In the genomic region with DNA sequence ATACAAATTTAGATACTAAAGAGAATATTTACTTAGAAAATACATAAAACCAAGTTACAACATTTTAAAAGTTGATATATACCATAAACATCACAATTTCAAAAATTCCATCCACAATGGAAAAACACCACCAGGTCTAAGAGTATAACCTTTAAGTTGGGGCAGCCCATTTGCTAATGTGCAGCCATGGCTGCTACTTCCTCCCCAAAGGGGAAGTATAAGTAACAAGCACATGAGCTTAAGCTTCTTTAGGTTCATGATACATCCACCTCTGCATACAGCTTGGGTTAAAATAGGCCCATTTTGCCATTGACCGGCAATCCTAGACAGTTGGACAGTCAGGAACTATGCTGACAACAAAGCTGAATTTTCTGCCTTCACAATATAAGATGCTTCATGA, we compare ENCODE assay signal across 14 cellular contexts. TPM values are rescaled to one million over a fixed set of nuclear protein-coding genes. Genes with fewer than 3 reads are reported as not detected.
DNase-seq lines count a peak whose midpoint lies in the region; ATAC-seq, FAIRE-seq and TF ChIP-seq lines count a peak whose summit lies in the region.
"Had no signal": no experiment of that assay in that cellular context is flagged by ENCODE, and none has a peak within 500 bp of the region (broad histone marks: within the 10 kb centered on the region; RNA-seq: fewer than 3 reads in every experiment).

No MANE protein-coding gene starts in this region.

- H3K36me3 ChIP-seq in breast epithelium (no peaks in the 10 kb centered on the region), mammary epithelial cell (ENCODE audit: insufficient read depth, low read length) (no peaks in the 10 kb centered on the region), K562 (ENCODE audit: control insufficient read depth, insufficient read depth, low read length) (no peaks in the 10 kb centered on the region), transverse colon (no peaks in the 10 kb centered on the region)
- H3K36me3 ChIP-seq: HAP-1 had no signal

- H3K79me2 ChIP-seq in mammary epithelial cell (ENCODE audit: insufficient read depth, low read length) (no peaks in the 10 kb centered on the region), K562 (ENCODE audit: control insufficient read depth, insufficient read depth, low read length) (no peaks in the 10 kb centered on the region)

- DNase-seq in breast epithelium (ENCODE audit: low spot score in 2 of 2) (no peak), mammary epithelial cell (no peak), MV-4-11 (lab: John Stamatoyannopoulos, UW) (peak; percentile 30), K562 (ENCODE audit: extremely low read depth in 1 of 4, low spot score in 3 of 4) (no peak), activated T-cell treated with anti-CD3 and anti-CD28 coated beads for 4 hours (no peak), frontal cortex (ENCODE audit: low spot score in 2 of 2) (no peak), transverse colon (no peak)
- DNase-seq: ACHN; C1 segment of cervical spinal cord; CD4-positive, alpha-beta memory T cell; DMS79 had no signal

- no peak overlapping the region for H3K9ac ChIP-seq in mammary epithelial cell (ENCODE audit: insufficient read depth, low read length)
- no peak overlapping the region for H3K9ac ChIP-seq in K562 (ENCODE audit: insufficient read depth in 1 of 2, low read depth in 2 of 2, low read length in 2 of 2)

- TF ChIP-seq CTCF in breast epithelium (IDR thresholded peaks at IDR 0.05): no peak
- no peak for TF ChIP-seq CTCF in mammary epithelial cell (conservative IDR thresholded peaks at IDR 0.05 in 1 of 2, IDR thresholded peaks at IDR 0.05 in 1 of 2; ENCODE audit: extremely low read depth in 1 of 2, insufficient read depth in 1 of 2, low read depth in 1 of 2, low read length in 2 of 2)
- TF ChIP-seq CTCF in K562 (IDR thresholded peaks at IDR 0.05 in 2 of 3, conservative IDR thresholded peaks at IDR 0.05 in 1 of 3; ENCODE audit: insufficient read depth in 2 of 3, low read depth in 1 of 3, low read length in 3 of 3): no peak
- TF ChIP-seq CTCF in transverse colon (IDR thresholded peaks at IDR 0.05): no peak

- H4K20me1 ChIP-seq in mammary epithelial cell (ENCODE audit: insufficient read depth, low read length): no peaks in the 10 kb centered on the region
- H4K20me1 ChIP-seq in K562 (replicated peaks; ENCODE audit: control insufficient read depth, insufficient read depth, low read length): no peaks in the 10 kb centered on the region

- H3K9me3 ChIP-seq in breast epithelium: no peaks in the 10 kb centered on the region
- no peaks in the 10 kb centered on the region for H3K9me3 ChIP-seq in mammary epithelial cell (replicated peaks; ENCODE audit: insufficient read depth, low read length)
- no peaks in the 10 kb centered on the region for H3K9me3 ChIP-seq in K562 (replicated peaks; ENCODE audit: control insufficient read depth, insufficient read depth, low read depth, low read length)
- no peaks in the 10 kb centered on the region for H3K9me3 ChIP-seq in transverse colon
- H3K9me3 ChIP-seq: HAP-1 had no signal

- dilution Hi-C loops in mammary epithelial cell (cut with HindIII; ENCODE audit: low sequenced_read_pairs): no loop called here

- TF ChIP-seq POLR2A in breast epithelium (IDR thresholded peaks at IDR 0.05): no peak
- no peak for TF ChIP-seq POLR2A in K562 (conservative IDR thresholded peaks at IDR 0.05)
- TF ChIP-seq POLR2A in transverse colon (IDR thresholded peaks at IDR 0.05): no peak

- ATAC-seq in K562: peak; percentile 26; the same call in 1 of the 3 replicates

- TF ChIP-seq EP300 in K562 (IDR thresholded peaks at IDR 0.05; ENCODE audit: low read length) (no peak), transverse colon (IDR thresholded peaks at IDR 0.05; ENCODE audit: low read depth) (no peak)

- POLR2A ChIA-PET in K562 (lab: Yijun Ruan, JAX): no interaction called here

- no peak for TF ChIP-seq RAD21 in K562 (CRISPR knock-in tag; conservative IDR thresholded peaks at IDR 0.05 in 1 of 2, IDR thresholded peaks at IDR 0.05 in 1 of 2)

- H2AFZ ChIP-seq in mammary epithelial cell (ENCODE audit: low read depth, low read length) (no peak overlapping the region), K562 (ENCODE audit: low read depth, low read length) (no peak overlapping the region)

- H3K27me3 ChIP-seq in breast epithelium (no peaks in the 10 kb centered on the region), mammary epithelial cell (ENCODE audit: insufficient read depth, low read length) (no peaks in the 10 kb centered on the region), K562 (ENCODE audit: control insufficient read depth in 2 of 2, insufficient read depth in 2 of 2, low read length in 2 of 2) (no peaks in the 10 kb centered on the region), transverse colon (no peaks in the 10 kb centered on the region)

- WGBS in mammary epithelial cell (ENCODE audit: low coverage, missing lambda C conversion rate): 100% methylated on average over 1 of the region's 1 CpG
- 0% methylated on average over 1 of the region's 1 CpG for WGBS in K562 (ENCODE audit: insufficient coverage, low coverage, missing lambda C conversion rate)
- WGBS in transverse colon (ENCODE audit: low coverage in 1 of 2), 2 donors: 89 to 90% methylated on average over 1 of the region's 1 CpG

- BruUV-seq in mammary epithelial cell (replicated peaks; lab: Mats Ljungman, UMichigan) (no TSS peak), K562 (replicated peaks; lab: Mats Ljungman, UMichigan) (no TSS peak)

- H3K4me3 ChIP-seq in breast epithelium (no peak overlapping the region), mammary epithelial cell (replicated peaks in 1 of 3; ENCODE audit: insufficient read depth in 1 of 3, low read depth in 2 of 3, low read length in 3 of 3) (no peak overlapping the region), K562 (no peak overlapping the region), transverse colon (no peak overlapping the region)
- H3K4me3 ChIP-seq: HAP-1 had no signal

- H3K9me1 ChIP-seq in K562 (ENCODE audit: control insufficient read depth, insufficient read depth, low read length): no peaks in the 10 kb centered on the region

- peak overlapping the region; percentile 3 to 80 for H3K27ac ChIP-seq in breast epithelium
- H3K27ac ChIP-seq in mammary epithelial cell (ENCODE audit: insufficient read depth, low read depth, low read length): no peak overlapping the region
- H3K27ac ChIP-seq in K562 (ENCODE audit: extremely low read depth, low read depth, low read length): no peak overlapping the region
- H3K27ac ChIP-seq in transverse colon: no peak overlapping the region

- intact Hi-C loops in breast epithelium (cut with DNase I; ENCODE audit: low total_unique reads) (no loop called here), mammary epithelial cell (cut with micrococcal nuclease) (no loop called here), K562 (cut with micrococcal nuclease) (no loop called here), transverse colon (cut with DNase I; ENCODE audit: low total_unique reads) (no loop called here)

- no peak overlapping the region for H3K4me2 ChIP-seq in mammary epithelial cell (ENCODE audit: insufficient read depth, low read depth, low read length)
- H3K4me2 ChIP-seq in K562 (ENCODE audit: insufficient read depth, low read length): no peak overlapping the region

- FAIRE-seq in K562 (lab: Jason Lieb, UNC) (no peak), frontal cortex (lab: Jason Lieb, UNC) (no peak)
- FAIRE-seq: GM12891, H1 had no signal

- H3K4me1 ChIP-seq in breast epithelium (no peaks in the 10 kb centered on the region), mammary epithelial cell (ENCODE audit: insufficient read depth, low read length) (no peaks in the 10 kb centered on the region), K562 (replicated peaks in 1 of 2; ENCODE audit: control insufficient read depth in 2 of 2, insufficient read depth in 2 of 2, low read length in 2 of 2) (no peaks in the 10 kb centered on the region), transverse colon (no peaks in the 10 kb centered on the region)
- H3K4me1 ChIP-seq: HAP-1 had no signal

- CTCF ChIA-PET in mammary epithelial cell (lab: Charles Lee; ENCODE audit: low non-redundant PET) (no interaction called here), K562 (lab: Yijun Ruan, JAX; ENCODE audit: low intra/inter-chr PET ratio) (no interaction called here)

- in situ Hi-C loops in mammary epithelial cell (cut with MboI; ENCODE audit: low sequenced_read_pairs in 2 of 2): loop anchor here in 1 of 2 donors (25.0 kb wide), 1 partner anchor 977 kb away; the partner anchor contains the start of gene GRIA2
- in situ Hi-C loops in K562 (cut with MboI): no loop called here
- in situ Hi-C loops in transverse colon (cut with MboI; ENCODE audit: low pct_ligation_motif_present in 1 of 4, low pct_unique_long_range_greater_than_20kb in 1 of 4, low sequenced_read_pairs in 3 of 4): loop anchor here in 1 of 4 donors (10.0 kb wide), 1 partner anchor 65 kb away; no protein-coding TSS in a partner anchor

RNA-seq across cellular contexts. Expression of gene GASK1B, which starts 16.6 kb away (rescaled TPM):
- total RNA-seq in breast epithelium (10 to 100 TPM; 69.3 to 71.1 (median 70.4) TPM), mammary epithelial cell (10 to 100 TPM; 13.5 to 27.2 TPM), K562 (2014; rRNA removed) (0.41 and 0.49 TPM in 2 replicates), K562 (2014; rRNA removed; fragmentation: Illumina TruSeq; extraction: Trizol) (1.2 and 1.4 TPM in 2 replicates), K562 (2015; rRNA removed; fragmentation: Illumina TruSeq; extraction: Trizol) (0.76 and 0.79 TPM in 2 replicates), K562 (2021) (1.1 and 1.6 TPM in 2 replicates), frontal cortex (6.1 TPM), transverse colon (10 to 100 TPM in 3 of 4 donors, 1 to 10 TPM in 1; 7.9 to 22.5 (median 14.1) TPM)
- polyA plus RNA-seq in mammary epithelial cell (8.1 TPM), K562 (2011; rRNA removed) (0.13 and 3.7 TPM in 2 replicates), K562 (2014; fragmentation: Illumina TruSeq; extraction: Trizol) (0.79 and 1.2 TPM in 2 replicates), K562 (2014; fragmentation: Nextera tagmentation; extraction: Ambion mirVana) (under 1 TPM; 0.15 to 0.32 TPM), K562 (2014; rRNA removed) (0.61 and 1.2 TPM in 2 replicates)
- 12.1 TPM for polyA minus RNA-seq in mammary epithelial cell
- 0.56 and 2.1 TPM in 2 replicates for total RNA-seq in K562 (2011; cell fraction: chromatin; rRNA removed; ENCODE audit: low replicate concordance)
- 0.26 and 0.33 TPM in 2 replicates for total RNA-seq in K562 (2011; cell fraction: nucleolus; rRNA removed)
- total RNA-seq in K562 (2011; cell fraction: nucleoplasm; rRNA removed): 0.61 and 0.81 TPM in 2 replicates
- polyA plus RNA-seq in K562 (2011; cell fraction: cytosol; rRNA removed): 0.03 and 1.7 TPM in 2 replicates
- polyA plus RNA-seq in K562 (2011; cell fraction: nucleus; rRNA removed): 0.14 and 6.8 TPM in 2 replicates
- 0.61 and 0.98 TPM in 2 replicates for polyA plus RNA-seq in K562 (2012)
- polyA minus RNA-seq in K562 (2011; rRNA and poly(A)+ RNA removed): 0.32 and 9.7 TPM in 2 replicates
- polyA minus RNA-seq in K562 (2011; cell fraction: cytosol; rRNA and poly(A)+ RNA removed): 2.7 TPM in 1 of 2 replicates, not detected in the other
- polyA minus RNA-seq in K562 (2011; cell fraction: nucleus; rRNA and poly(A)+ RNA removed): 0.54 and 13.3 TPM in 2 replicates
- total RNA-seq: H1 had no signal
- polyA plus RNA-seq: CD4-positive, alpha-beta memory T cell; H1 had no signal

RNA-seq across cellular contexts. Expression of gene TMEM144, which starts 20.9 kb away (rescaled TPM):
- 10 to 100 TPM; 14.7 to 50.1 (median 44.2) TPM for total RNA-seq in breast epithelium
- total RNA-seq in mammary epithelial cell: 10 to 100 TPM in 1 of 2 donors, 1 to 10 TPM in 1; 7.9 to 21.5 TPM
- 4.1 TPM for polyA plus RNA-seq in mammary epithelial cell
- polyA minus RNA-seq in mammary epithelial cell: 13.7 TPM
- total RNA-seq in K562 (2011; cell fraction: chromatin; rRNA removed; ENCODE audit: low replicate concordance): 14.2 and 28.3 TPM in 2 replicates
- 10.7 and 11.6 TPM in 2 replicates for total RNA-seq in K562 (2011; cell fraction: nucleolus; rRNA removed)
- total RNA-seq in K562 (2011; cell fraction: nucleoplasm; rRNA removed): 18.3 and 32.6 TPM in 2 replicates
- total RNA-seq in K562 (2014; rRNA removed): 4.0 and 6.0 TPM in 2 replicates
- total RNA-seq in K562 (2014; rRNA removed; fragmentation: Illumina TruSeq; extraction: Trizol): 9.5 and 10.2 TPM in 2 replicates
- 11.6 and 12.0 TPM in 2 replicates for total RNA-seq in K562 (2015; rRNA removed; fragmentation: Illumina TruSeq; extraction: Trizol)
- total RNA-seq in K562 (2021): 6.8 and 7.8 TPM in 2 replicates
- 4.4 and 7.0 TPM in 2 replicates for polyA plus RNA-seq in K562 (2011; rRNA removed)
- 2.1 and 2.5 TPM in 2 replicates for polyA plus RNA-seq in K562 (2011; cell fraction: cytosol; rRNA removed)
- polyA plus RNA-seq in K562 (2011; cell fraction: nucleus; rRNA removed): 4.4 and 5.0 TPM in 2 replicates
- polyA plus RNA-seq in K562 (2012): 7.9 and 8.7 TPM in 2 replicates
- polyA plus RNA-seq in K562 (2014; fragmentation: Illumina TruSeq; extraction: Trizol): 6.1 TPM in 2 replicates
- polyA plus RNA-seq in K562 (2014; fragmentation: Nextera tagmentation; extraction: Ambion mirVana): 1 to 10 TPM; 5.9 to 6.0 TPM
- 4.3 and 5.1 TPM in 2 replicates for polyA plus RNA-seq in K562 (2014; rRNA removed)
- polyA minus RNA-seq in K562 (2011; rRNA and poly(A)+ RNA removed): 11.3 and 13.9 TPM in 2 replicates
- polyA minus RNA-seq in K562 (2011; cell fraction: cytosol; rRNA and poly(A)+ RNA removed): 4.7 and 5.6 TPM in 2 replicates
- 19.3 TPM in 2 replicates for polyA minus RNA-seq in K562 (2011; cell fraction: nucleus; rRNA and poly(A)+ RNA removed)
- total RNA-seq in frontal cortex: 2.4 TPM
- total RNA-seq in transverse colon: 10 to 100 TPM in 3 of 4 donors, 1 to 10 TPM in 1; 2.2 to 26.9 (median 21.2) TPM
- polyA plus RNA-seq: CD4-positive, alpha-beta memory T cell had no signal

Comparison
In these comparisons a context has a peak if more than half of its experiments do, and no peak if none do; other contexts are left out.
1. H3K27ac ChIP-seq: peak in breast epithelium (2 of 2); none in mammary epithelial cell (single experiment), K562 (single experiment) and transverse colon (0 of 4).